14 cellular contexts compared by ENCODE assay signal in genomic region chr12:356276-356988, GRCh38. TPM values are rescaled to one million over a fixed set of nuclear protein-coding genes. Genes with fewer than 3 reads are reported as not detected.
DNase-seq lines count a peak whose midpoint lies in the region; FAIRE-seq and TF ChIP-seq lines count a peak whose summit lies in the region.
"Had no signal": no experiment of that assay in that cellular context is flagged by ENCODE, and none has a peak within 500 bp of the region (broad histone marks: within the 10 kb centered on the region; RNA-seq: fewer than 3 reads in every experiment).

No MANE protein-coding gene starts in this region.

- peaks cover 0 to 8% of the 10 kb centered on the region in 2 donors for H3K9me3 ChIP-seq in ascending aorta
- no peaks in the 10 kb centered on the region for H3K9me3 ChIP-seq in WERI-Rb-1 (ENCODE audit: severe bottlenecking)

- H3K4me3 Mint-ChIP-seq in activated T-cell treated with anti-CD3 and anti-CD28 coated beads, Interleukin-2, amount 50 U/mL, for 24 hours, result no peak overlapping the region
- H3K4me3 Mint-ChIP-seq in nephron progenitor cell, result no peak overlapping the region

- peaks cover 16% of the 10 kb centered on the region for H3K36me3 ChIP-seq in bronchial epithelial cell (ENCODE audit: control insufficient read depth, insufficient read depth, low read length)
- peaks cover 64 to 83% of the 10 kb centered on the region in 2 donors for H3K36me3 ChIP-seq in ascending aorta
- peaks cover 76% of the 10 kb centered on the region for H3K36me3 ChIP-seq in WERI-Rb-1

- no peak overlapping the region for H3K27ac ChIP-seq in ascending aorta
- no peak overlapping the region for H3K27ac ChIP-seq in WERI-Rb-1
- H3K27ac ChIP-seq: HL-60, tibial nerve had no signal

- H3K27me3 Mint-ChIP-seq in activated T-cell treated with anti-CD3 and anti-CD28 coated beads, Interleukin-2, amount 50 U/mL, for 24 hours, result no peaks in the 10 kb centered on the region
- peaks cover 4% of the 10 kb centered on the region for H3K27me3 Mint-ChIP-seq in nephron progenitor cell (ENCODE audit: low read depth, poor library complexity)
- H3K27me3 Mint-ChIP-seq: progenitor cell of endocrine pancreas had no signal

- no peaks in the 10 kb centered on the region for H3K4me1 ChIP-seq in ascending aorta
- H3K4me1 ChIP-seq: tibial nerve had no signal

- H3K36me3 Mint-ChIP-seq in activated T-cell treated with anti-CD3 and anti-CD28 coated beads, Interleukin-2, amount 50 U/mL, for 24 hours (ENCODE audit: low read depth), result peaks cover 89% of the 10 kb centered on the region
- H3K36me3 Mint-ChIP-seq in nephron progenitor cell (ENCODE audit: low read depth), result peaks cover 89% of the 10 kb centered on the region

- TF ChIP-seq CTCF in bronchial epithelial cell (IDR thresholded peaks at IDR 0.05; ENCODE audit: insufficient read depth, low read length, severe bottlenecking) (no peak), nephron progenitor cell (IDR thresholded peaks at IDR 0.05) (no peak), ascending aorta (IDR thresholded peaks at IDR 0.05) (no peak), WERI-Rb-1 (IDR thresholded peaks at IDR 0.05; ENCODE audit: low read depth, low read length) (no peak)

- peaks cover 25% of the 10 kb centered on the region for H3K4me1 Mint-ChIP-seq in activated T-cell treated with anti-CD3 and anti-CD28 coated beads, Interleukin-2, amount 50 U/mL, for 24 hours (ENCODE audit: low read depth)
- no peaks in the 10 kb centered on the region for H3K4me1 Mint-ChIP-seq in nephron progenitor cell

- intact Hi-C loops in ascending aorta (cut with DNase I), result no loop called here

- H3K27ac Mint-ChIP-seq in activated T-cell treated with anti-CD3 and anti-CD28 coated beads, Interleukin-2, amount 50 U/mL, for 24 hours, result peak overlapping the region; percentile 46
- H3K27ac Mint-ChIP-seq in nephron progenitor cell, result peak overlapping the region; percentile 21
- H3K27ac Mint-ChIP-seq: activated T-helper 2 cell treated with anti-CD3 and anti-CD28 coated beads, Interferon-gamma antibody, Interleukin-2, Interleukin-4, amounts not matched to agents 10 μg/mL and 5 μg/mL and 100 μg/mL, durations not matched to agents 14 hours and 24 hours and 36 hours; progenitor cell of endocrine pancreas had no signal

- no peak for DNase-seq in activated T-cell treated with anti-CD3 and anti-CD28 coated beads, Interleukin-2, amount 50 U/mL, for 24 hours
- no peak for DNase-seq in activated T-cell treated with anti-CD3 and anti-CD28 coated beads, Interleukin-2, amount 50 U/mL, for 48 hours
- peak; percentile 34 for DNase-seq in NCI-H226
- peak; percentile 37 for DNase-seq in bronchial epithelial cell (ENCODE audit: low read depth)
- no peak for DNase-seq in nephron progenitor cell
- DNase-seq in ascending aorta (ENCODE audit: low spot score in 2 of 2), result no peak
- no peak for DNase-seq in NCI-H1930 (lab: John Stamatoyannopoulos, UW)
- no peak for DNase-seq in WERI-Rb-1
- DNase-seq: NCI-H2171; stimulated activated CD4-positive, alpha-beta T cell treated with anti-CD3 and anti-CD28 coated beads, Interleukin-15, amount 100 ng/mL, for 24 hours had no signal

- H3K4me3 ChIP-seq in bronchial epithelial cell (ENCODE audit: low read depth, low read length) (no peak overlapping the region), ascending aorta (no peak overlapping the region), WERI-Rb-1 (ENCODE audit: low read depth, low read length) (no peak overlapping the region)
- H3K4me3 ChIP-seq: tibial nerve had no signal

- H3K9me3 Mint-ChIP-seq in activated T-cell treated with anti-CD3 and anti-CD28 coated beads, Interleukin-2, amount 50 U/mL, for 24 hours, result no peaks in the 10 kb centered on the region
- peaks cover 37% of the 10 kb centered on the region for H3K9me3 Mint-ChIP-seq in nephron progenitor cell
- H3K9me3 Mint-ChIP-seq: activated T-helper 2 cell treated with anti-CD3 and anti-CD28 coated beads, Interferon-gamma antibody, Interleukin-2, Interleukin-4, amounts not matched to agents 10 μg/mL and 5 μg/mL and 100 μg/mL, durations not matched to agents 14 hours and 24 hours and 36 hours had no signal

- H3K27me3 ChIP-seq in bronchial epithelial cell (ENCODE audit: control insufficient read depth, insufficient read depth, low read length) (no peaks in the 10 kb centered on the region), ascending aorta (no peaks in the 10 kb centered on the region), WERI-Rb-1 (ENCODE audit: insufficient read depth, low read depth, severe bottlenecking) (no peaks in the 10 kb centered on the region)
- H3K27me3 ChIP-seq: tibial nerve had no signal

- FAIRE-seq in bronchial epithelial cell (lab: Jason Lieb, UNC), result no peak

RNA-seq across cellular contexts. Expression of gene KDM5A, which starts 32.7 kb away (rescaled TPM):
- total RNA-seq in bronchial epithelial cell (35.5 and 50.1 TPM in 2 replicates), ascending aorta (32.4 TPM)

RNA-seq across cellular contexts. Expression of gene CCDC77, which starts 45.0 kb away (rescaled TPM):
- total RNA-seq in bronchial epithelial cell (1.7 and 1.8 TPM in 2 replicates), ascending aorta (not detected)

Comparison
In these comparisons a context has a peak if more than half of its experiments do, and no peak if none do; other contexts are left out.
1. DNase-seq: peak in NCI-H226 (single experiment) and bronchial epithelial cell (single experiment); none in activated T-cell treated with anti-CD3 and anti-CD28 coated beads, Interleukin-2, amount 50 U/mL, for 24 hours (single experiment), activated T-cell treated with anti-CD3 and anti-CD28 coated beads, Interleukin-2, amount 50 U/mL, for 48 hours (0 of 2), nephron progenitor cell (single experiment), ascending aorta (0 of 2), NCI-H1930 (0 of 2) and WERI-Rb-1 (single experiment).